ENCODE assay signal across 17 cellular contexts in genomic region chr1:29777522-29777921, GRCh38.
A peak's percentile ranks its signal among the peaks of the same experiment; 100 is the strongest.
DNase-seq lines count a peak whose midpoint lies in the region; ATAC-seq and TF ChIP-seq lines count a peak whose summit lies in the region.
"Had no signal": no experiment of that assay in that cellular context is flagged by ENCODE, and none has a peak within 500 bp of the region (broad histone marks: within the 10 kb centered on the region; RNA-seq: fewer than 3 reads in every experiment).

No MANE protein-coding gene starts in this region.

- TF ChIP-seq CTCF in MM.1S (IDR thresholded peaks at IDR 0.05; ENCODE audit: low read length): no peak

- no peaks in the 10 kb centered on the region for H3K4me1 Mint-ChIP-seq in activated CD4-positive, alpha-beta T cell treated with anti-CD3 and anti-CD28 coated beads for 36 hours
- peaks cover 7% of the 10 kb centered on the region for H3K4me1 Mint-ChIP-seq in activated CD4-positive, alpha-beta T cell treated with anti-CD3 and anti-CD28 coated beads, Interleukin-2, amount 10 ng/mL, durations not matched to agents 24 days and 14 days
- H3K4me1 Mint-ChIP-seq in stimulated activated naive CD8-positive, alpha-beta T cell treated with anti-CD3 and anti-CD28 coated beads, Interleukin-15, amount 100 ng/mL, for 72 hours: no peaks in the 10 kb centered on the region
- H3K4me1 Mint-ChIP-seq in stimulated activated effector memory CD8-positive, alpha-beta T cell treated with anti-CD3 and anti-CD28 coated beads, Interleukin-12 subunit alpha, Interleukin-12 subunit beta, amount 100 ng/mL, for 72 hours: no peaks in the 10 kb centered on the region
- H3K4me1 Mint-ChIP-seq: B cell; CD4-positive, CD25-positive, alpha-beta regulatory T cell had no signal

- H3K4me2 ChIP-seq in MM.1S (ENCODE audit: low read depth, low read length): no peak overlapping the region
- H3K4me2 ChIP-seq: BLaER1 had no signal

- H3K27ac ChIP-seq in MM.1S (ENCODE audit: low read length): no peak overlapping the region
- H3K27ac ChIP-seq: 22Rv1, BLaER1, C4-2B had no signal

- H3K9me2 ChIP-seq in MM.1S (replicated peaks; ENCODE audit: insufficient read depth, low read length): no peaks in the 10 kb centered on the region

- peaks cover 33% of the 10 kb centered on the region for H3K27me3 Mint-ChIP-seq in activated CD4-positive, alpha-beta T cell treated with anti-CD3 and anti-CD28 coated beads for 36 hours
- H3K27me3 Mint-ChIP-seq in activated CD4-positive, alpha-beta T cell treated with anti-CD3 and anti-CD28 coated beads, Interleukin-2, amount 10 ng/mL, durations not matched to agents 24 days and 14 days: peaks cover 15% of the 10 kb centered on the region
- H3K27me3 Mint-ChIP-seq in stimulated activated naive CD8-positive, alpha-beta T cell treated with anti-CD3 and anti-CD28 coated beads, Interleukin-15, amount 100 ng/mL, for 72 hours: peaks cover 45% of the 10 kb centered on the region

- no peak overlapping the region for H3K9ac ChIP-seq in MM.1S (ENCODE audit: low read length)
- H3K9ac ChIP-seq: BLaER1 had no signal

- no peaks in the 10 kb centered on the region for H3F3A ChIP-seq in MM.1S (ENCODE audit: insufficient read depth, low read length)

- ATAC-seq in activated CD4-positive, alpha-beta T cell treated with anti-CD3 and anti-CD28 coated beads for 36 hours: peak; percentile 39
- peak; percentile 79 for ATAC-seq in stimulated activated naive CD8-positive, alpha-beta T cell treated with anti-CD3 and anti-CD28 coated beads, Interleukin-15, amount 100 ng/mL, for 72 hours
- ATAC-seq in stimulated activated naive CD8-positive, alpha-beta T cell treated with anti-CD3 and anti-CD28 coated beads, Interleukin-15, Interleukin-2, amounts not matched to agents 100 U/mL and 50 U/mL, for 24 hours: no peak
- ATAC-seq in stimulated activated effector memory CD8-positive, alpha-beta T cell treated with anti-CD3 and anti-CD28 coated beads, Interleukin-12 subunit alpha, Interleukin-12 subunit beta, amount 100 ng/mL, for 72 hours: peak; percentile 49
- ATAC-seq: CD8-positive, alpha-beta T cell had no signal

- peaks cover 2% of the 10 kb centered on the region for H3K9me3 Mint-ChIP-seq in activated CD4-positive, alpha-beta T cell treated with anti-CD3 and anti-CD28 coated beads for 36 hours (ENCODE audit: low read depth)
- H3K9me3 Mint-ChIP-seq in activated CD4-positive, alpha-beta T cell treated with anti-CD3 and anti-CD28 coated beads, Interleukin-2, amount 10 ng/mL, durations not matched to agents 24 days and 14 days: peaks cover 4% of the 10 kb centered on the region
- H3K9me3 Mint-ChIP-seq in stimulated activated naive CD8-positive, alpha-beta T cell treated with anti-CD3 and anti-CD28 coated beads, Interleukin-15, amount 100 ng/mL, for 72 hours: peaks cover 8 to 16% of the 10 kb centered on the region in 2 donors
- H3K9me3 Mint-ChIP-seq in stimulated activated effector memory CD8-positive, alpha-beta T cell treated with anti-CD3 and anti-CD28 coated beads, Interleukin-12 subunit alpha, Interleukin-12 subunit beta, amount 100 ng/mL, for 72 hours: no peaks in the 10 kb centered on the region

- DNase-seq in activated CD4-positive, alpha-beta T cell treated with anti-CD3 and anti-CD28 coated beads for 36 hours: no peak
- no peak for DNase-seq in activated CD4-positive, alpha-beta T cell treated with anti-CD3 and anti-CD28 coated beads, Interleukin-2, amount 10 ng/mL, durations not matched to agents 24 days and 14 days
- no peak for DNase-seq in stimulated activated naive CD8-positive, alpha-beta T cell treated with anti-CD3 and anti-CD28 coated beads, Interleukin-15, amount 100 ng/mL, for 72 hours
- DNase-seq in stimulated activated naive CD8-positive, alpha-beta T cell treated with anti-CD3 and anti-CD28 coated beads, Interleukin-15, Interleukin-2, amounts not matched to agents 100 U/mL and 50 U/mL, for 24 hours: no peak
- peak in 1 of 2 donors; percentile 28 for DNase-seq in stimulated activated effector memory CD8-positive, alpha-beta T cell treated with anti-CD3 and anti-CD28 coated beads, Interleukin-12 subunit alpha, Interleukin-12 subunit beta, amount 100 ng/mL, for 72 hours (ENCODE audit: low spot score in 2 of 2)
- DNase-seq in MM.1S: no peak
- DNase-seq: Caco-2; CD4-positive, CD25-positive, alpha-beta regulatory T cell; CD8-positive, alpha-beta T cell; DMS153; DND-41; H7; HCEC 1CT had no signal

- no peaks in the 10 kb centered on the region for H3K79me2 ChIP-seq in MM.1S (ENCODE audit: low read length)

- H3K4me3 Mint-ChIP-seq in activated CD4-positive, alpha-beta T cell treated with anti-CD3 and anti-CD28 coated beads for 36 hours: no peak overlapping the region
- no peak overlapping the region for H3K4me3 Mint-ChIP-seq in activated CD4-positive, alpha-beta T cell treated with anti-CD3 and anti-CD28 coated beads, Interleukin-2, amount 10 ng/mL, durations not matched to agents 24 days and 14 days
- H3K4me3 Mint-ChIP-seq in stimulated activated naive CD8-positive, alpha-beta T cell treated with anti-CD3 and anti-CD28 coated beads, Interleukin-15, amount 100 ng/mL, for 72 hours: no peak overlapping the region
- no peak overlapping the region for H3K4me3 Mint-ChIP-seq in stimulated activated effector memory CD8-positive, alpha-beta T cell treated with anti-CD3 and anti-CD28 coated beads, Interleukin-12 subunit alpha, Interleukin-12 subunit beta, amount 100 ng/mL, for 72 hours
- H3K4me3 Mint-ChIP-seq: B cell; CD4-positive, CD25-positive, alpha-beta regulatory T cell; CD8-positive, alpha-beta T cell had no signal

- H3K4me1 ChIP-seq in MM.1S (ENCODE audit: low read length): no peaks in the 10 kb centered on the region
- H3K4me1 ChIP-seq: BLaER1, Caco-2 had no signal

- no peaks in the 10 kb centered on the region for H3K9me3 ChIP-seq in MM.1S (replicated peaks; ENCODE audit: insufficient read depth, low read length)
- H3K9me3 ChIP-seq: Caco-2 had no signal

- CTCF ChIA-PET in activated CD4-positive, alpha-beta T cell treated with anti-CD3 and anti-CD28 coated beads for 36 hours (lab: Charles Lee): no interaction called here

- POLR2A ChIA-PET in activated CD4-positive, alpha-beta T cell treated with anti-CD3 and anti-CD28 coated beads for 36 hours (lab: Charles Lee): no interaction called here

- H3K36me3 Mint-ChIP-seq in activated CD4-positive, alpha-beta T cell treated with anti-CD3 and anti-CD28 coated beads for 36 hours (ENCODE audit: low read depth): no peaks in the 10 kb centered on the region
- H3K36me3 Mint-ChIP-seq in activated CD4-positive, alpha-beta T cell treated with anti-CD3 and anti-CD28 coated beads, Interleukin-2, amount 10 ng/mL, durations not matched to agents 24 days and 14 days (ENCODE audit: low read depth): peaks cover 2% of the 10 kb centered on the region
- no peaks in the 10 kb centered on the region for H3K36me3 Mint-ChIP-seq in stimulated activated effector memory CD8-positive, alpha-beta T cell treated with anti-CD3 and anti-CD28 coated beads, Interleukin-12 subunit alpha, Interleukin-12 subunit beta, amount 100 ng/mL, for 72 hours
- H3K36me3 Mint-ChIP-seq: CD4-positive, CD25-positive, alpha-beta regulatory T cell; CD8-positive, alpha-beta T cell had no signal

- H2AFZ ChIP-seq in MM.1S (ENCODE audit: low read length): no peak overlapping the region

- H4K20me1 ChIP-seq in MM.1S (ENCODE audit: insufficient read depth, low read length): no peaks in the 10 kb centered on the region
- H4K20me1 ChIP-seq: BLaER1 had no signal

- H3K27ac Mint-ChIP-seq in activated CD4-positive, alpha-beta T cell treated with anti-CD3 and anti-CD28 coated beads for 36 hours: no peak overlapping the region
- H3K27ac Mint-ChIP-seq in activated CD4-positive, alpha-beta T cell treated with anti-CD3 and anti-CD28 coated beads, Interleukin-2, amount 10 ng/mL, durations not matched to agents 24 days and 14 days: no peak overlapping the region
- no peak overlapping the region for H3K27ac Mint-ChIP-seq in stimulated activated naive CD8-positive, alpha-beta T cell treated with anti-CD3 and anti-CD28 coated beads, Interleukin-15, amount 100 ng/mL, for 72 hours
- no peak overlapping the region for H3K27ac Mint-ChIP-seq in stimulated activated effector memory CD8-positive, alpha-beta T cell treated with anti-CD3 and anti-CD28 coated beads, Interleukin-12 subunit alpha, Interleukin-12 subunit beta, amount 100 ng/mL, for 72 hours
- H3K27ac Mint-ChIP-seq: B cell; CD4-positive, CD25-positive, alpha-beta regulatory T cell; CD8-positive, alpha-beta T cell had no signal

- peaks cover 84% of the 10 kb centered on the region for H3K27me3 ChIP-seq in MM.1S (replicated peaks; ENCODE audit: insufficient read depth, low read length)
- H3K27me3 ChIP-seq: BLaER1 had no signal

- H3K4me3 ChIP-seq in MM.1S (ENCODE audit: low read length): no peak overlapping the region
- H3K4me3 ChIP-seq: BLaER1 had no signal

- no peaks in the 10 kb centered on the region for H3K36me3 ChIP-seq in MM.1S (replicated peaks; ENCODE audit: insufficient read depth, low read length)
- H3K36me3 ChIP-seq: BLaER1 had no signal

- intact Hi-C loops in activated CD4-positive, alpha-beta T cell treated with anti-CD3 and anti-CD28 coated beads for 36 hours (cut with DNase I, micrococcal nuclease): no loop called here
- intact Hi-C loops in activated CD4-positive, alpha-beta T cell treated with anti-CD3 and anti-CD28 coated beads, Interleukin-2, amount 10 ng/mL, durations not matched to agents 24 days and 14 days (cut with micrococcal nuclease): loop anchor here (2.0 kb wide), 1 partner anchor 65 kb away; no protein-coding TSS in a partner anchor
